In the genomic region with DNA sequence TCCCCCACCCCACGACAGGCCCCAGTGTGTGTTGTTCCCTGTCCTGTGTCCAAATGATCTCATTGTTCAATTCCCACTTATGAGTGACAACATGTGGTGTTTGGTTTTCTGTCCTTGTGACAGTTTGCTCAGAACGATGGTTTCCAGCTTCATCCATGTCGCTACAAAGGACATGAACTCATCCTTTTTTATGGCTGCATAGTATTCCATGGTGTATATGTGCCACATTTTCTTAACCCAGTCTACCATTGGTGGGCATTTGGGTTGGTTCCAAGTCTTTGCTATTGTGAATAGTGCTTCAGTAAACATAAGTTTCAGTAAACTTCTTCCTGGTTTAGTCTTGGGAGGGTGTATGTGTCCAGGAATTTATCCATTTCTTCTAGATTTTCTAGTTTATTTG, we compare ENCODE assay signal across 3 cellular contexts. TPM values are rescaled to one million over a fixed set of nuclear protein-coding genes. Genes with fewer than 3 reads are reported as not detected.
"Had no signal": no experiment of that assay in that cellular context is flagged by ENCODE, and none has a peak within 500 bp of the region (broad histone marks: within the 10 kb centered on the region; RNA-seq: fewer than 3 reads in every experiment).

No MANE protein-coding gene starts in this region.

RNA-seq across cellular contexts. Expression of a gene that starts 26.7 kb away (rescaled TPM):
- total RNA-seq: GM23248, H4, HFFc6 had no signal
- polyA plus RNA-seq: GM23248 had no signal
